ENCODE assay signal across 25 cellular contexts in the genomic region with DNA sequence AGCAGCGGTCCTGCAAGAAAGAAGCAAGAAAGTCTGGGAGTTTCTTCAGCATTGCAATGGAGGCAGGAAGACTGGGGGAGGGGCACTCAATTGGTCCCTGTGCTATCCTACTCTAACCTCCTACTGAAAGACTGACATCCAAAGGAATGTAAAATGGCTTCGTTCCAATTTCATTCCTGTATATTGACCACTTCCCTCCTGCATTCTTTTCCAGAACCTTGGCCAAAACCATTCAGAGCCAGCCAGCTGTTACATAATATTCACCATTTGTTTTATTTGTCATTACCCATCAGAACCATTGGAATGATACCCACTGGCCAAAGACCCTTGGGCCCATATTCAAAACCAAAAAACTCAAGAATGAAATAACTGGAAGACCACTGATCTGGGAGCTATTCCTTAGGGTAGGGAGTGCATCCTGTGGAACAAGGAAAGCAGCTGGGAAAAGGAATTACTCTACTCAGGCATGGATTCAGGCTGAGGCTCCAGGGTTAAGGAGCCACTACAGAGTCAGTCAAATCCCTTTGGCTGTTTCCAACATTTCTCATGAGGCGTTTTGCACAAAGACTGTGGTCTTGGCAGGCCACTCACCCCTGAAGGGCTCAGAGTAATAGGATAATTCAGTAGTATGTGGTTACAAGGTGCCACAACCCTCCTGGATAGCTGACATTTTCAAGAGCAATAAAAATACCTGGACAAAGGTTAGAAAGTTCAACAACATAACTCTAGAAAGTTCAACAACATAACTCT.
DNase-seq lines count a peak whose midpoint lies in the region; ATAC-seq, FAIRE-seq and TF ChIP-seq lines count a peak whose summit lies in the region.
"Had no signal": no experiment of that assay in that cellular context is flagged by ENCODE, and none has a peak within 500 bp of the region (broad histone marks: within the 10 kb centered on the region; RNA-seq: fewer than 3 reads in every experiment).

No MANE protein-coding gene starts in this region.

- H3K9me3 ChIP-seq in pancreas (no peaks in the 10 kb centered on the region), gastroesophageal sphincter (no peaks in the 10 kb centered on the region)
- H3K9me3 ChIP-seq: esophagus muscularis mucosa, heart right ventricle, neutrophil, stomach had no signal

- H3K4me3 ChIP-seq in pancreas (no peak overlapping the region), gastroesophageal sphincter (no peak overlapping the region), lower leg skin (ENCODE audit: low read depth, poor library complexity, severe bottlenecking) (no peak overlapping the region)
- H3K4me3 ChIP-seq: cardiac muscle cell, esophagus muscularis mucosa, GM12878, heart right ventricle, stomach had no signal

- no peaks in the 10 kb centered on the region for H3K4me1 ChIP-seq in pancreas
- H3K4me1 ChIP-seq in gastroesophageal sphincter, result no peaks in the 10 kb centered on the region
- H3K4me1 ChIP-seq: heart right ventricle, stomach had no signal

- TF ChIP-seq EP300 in gastroesophageal sphincter (IDR thresholded peaks at IDR 0.05), result no peak

- peak in 3 of 4 donors; percentile 40 to 61 (median 44) for ATAC-seq in pancreas
- ATAC-seq in gastroesophageal sphincter, result no peak
- ATAC-seq: activated CD8-positive, alpha-beta T cell treated with anti-CD3 and anti-CD28 coated beads, Interleukin-2, amount 10 ng/mL, durations not matched to agents 7 days and 5 days; GM12878; heart right ventricle; right cardiac atrium; WTC11 had no signal

- H3K36me3 ChIP-seq in pancreas (no peaks in the 10 kb centered on the region), gastroesophageal sphincter (no peaks in the 10 kb centered on the region)
- H3K36me3 ChIP-seq: cardiac muscle cell, esophagus muscularis mucosa, heart right ventricle, neutrophil, stomach had no signal

- H3K27ac ChIP-seq in pancreas (no peak overlapping the region), gastroesophageal sphincter (no peak overlapping the region)
- H3K27ac ChIP-seq: cardiac muscle cell, esophagus muscularis mucosa, heart right ventricle, HL-60, neutrophil, stomach had no signal

- TF ChIP-seq CTCF in pancreas (IDR thresholded peaks at IDR 0.05) (no peak), gastroesophageal sphincter (IDR thresholded peaks at IDR 0.05) (no peak), lower leg skin (IDR thresholded peaks at IDR 0.05) (no peak)

- no peaks in the 10 kb centered on the region for H3K27me3 ChIP-seq in pancreas
- H3K27me3 ChIP-seq in gastroesophageal sphincter, result no peaks in the 10 kb centered on the region
- H3K27me3 ChIP-seq: cardiac muscle cell, esophagus muscularis mucosa, heart right ventricle, neutrophil, stomach had no signal

- peak; percentile 35 for DNase-seq in ELR (ENCODE audit: low read depth)
- peak; percentile 85 for DNase-seq in RPMI7951 (ENCODE audit: low read depth)
- peak; percentile 85 for DNase-seq in fibroblast of peridontal ligament (ENCODE audit: extremely low read depth)
- DNase-seq in pancreas, result no peak
- no peak for DNase-seq in G401 (ENCODE audit: low spot score)
- DNase-seq in ACHN, result no peak
- no peak for DNase-seq in lower leg skin (ENCODE audit: low spot score in 2 of 2)
- DNase-seq: activated CD8-positive, alpha-beta T cell treated with anti-CD3 and anti-CD28 coated beads, Interleukin-2, amount 10 ng/mL, durations not matched to agents 7 days and 5 days; activated naive CD8-positive, alpha-beta T cell treated with anti-CD3 and anti-CD28 coated beads for 36 hours; activated T-cell treated with anti-CD3 and anti-CD28 coated beads, Interleukin-2, amount 50 U/mL, for 48 hours; heart right ventricle; KBM-7; kidney; NCI-H2171 treated with DMSO at 0.1 percent for 48 hours; NCI-H774; right cardiac atrium; stomach had no signal

- no peak for TF ChIP-seq POLR2A in gastroesophageal sphincter (IDR thresholded peaks at IDR 0.05)
- no peak for TF ChIP-seq POLR2A in lower leg skin (IDR thresholded peaks at IDR 0.05)

- in situ Hi-C loops in G401 (cut with HindIII; ENCODE audit: low sequenced_read_pairs), result no loop called here
- in situ Hi-C loops in ACHN (cut with HindIII; ENCODE audit: low pct_ligation_motif_present, low pct_unique_long_range_greater_than_20kb, low sequenced_read_pairs), result no loop called here

- intact Hi-C loops in pancreas (cut with DNase I), result no loop called here
- intact Hi-C loops in lower leg skin (cut with DNase I; ENCODE audit: low total_unique reads), result no loop called here

- 49 to 51% methylated on average over 3 of the region's 3 CpGs for WGBS in pancreas, 2 donors
- 60 to 73% methylated on average over 1 to 3 of the region's 3 CpGs for WGBS in gastroesophageal sphincter (ENCODE audit: low coverage in 1 of 2), 2 donors
- 68 to 73% methylated on average over 3 of the region's 3 CpGs for WGBS in lower leg skin, 2 donors

- FAIRE-seq in pancreas (lab: Jason Lieb, UNC), result no peak
- FAIRE-seq: G401.6, GM12878, kidney had no signal

Comparison
In these comparisons a context has a peak if more than half of its experiments do, and no peak if none do; other contexts are left out.
1. DNase-seq: peak in ELR (single experiment), RPMI7951 (single experiment) and fibroblast of peridontal ligament (single experiment); none in pancreas (0 of 6), G401 (single experiment), ACHN (single experiment) and lower leg skin (0 of 2).